In genomic region chr9:33391111-33391771, GRCh38 we compare ENCODE assay signal across 8 cellular contexts. TPM values are rescaled to one million over a fixed set of nuclear protein-coding genes. Genes with fewer than 3 reads are reported as not detected.
A peak's percentile ranks its signal among the peaks of the same experiment; 100 is the strongest.
DNase-seq lines count a peak whose midpoint lies in the region; TF ChIP-seq lines count a peak whose summit lies in the region.
"Not testable (repeated sequence)": the region's sequence is repeated elsewhere in the genome, so short reads cannot be mapped to it uniquely, and the experiment has no call there.

No MANE protein-coding gene starts in this region.

- DNase-seq in CMK (ENCODE audit: low read depth) = peak; percentile 15
- peak; percentile 85 for DNase-seq in HT-29 (ENCODE audit: low spot score)
- DNase-seq in NCI-H748 (lab: John Stamatoyannopoulos, UW; ENCODE audit: unreplicated experiment) = peak; percentile 28
- DNase-seq in anterior cingulate cortex (lab: John Stamatoyannopoulos, UW) = peak in 49 of 58 donors; percentile 7 to 83 (median 50)
- not testable (repeated sequence) for DNase-seq in esophagus squamous epithelium (lab: John Stamatoyannopoulos, UW)
- DNase-seq in kidney epithelial cell (ENCODE audit: low read depth) = peak; percentile 54
- DNase-seq in osteocyte (ENCODE audit: extremely low spot score, unreplicated experiment) = peak; percentile 87
- peak; percentile 95 for DNase-seq in thyroid gland

- not testable (repeated sequence) for H3K27me3 ChIP-seq in esophagus squamous epithelium; kidney epithelial cell (ENCODE audit: control insufficient read depth, insufficient read depth, low read length); thyroid gland

- peaks cover 19% of the 10 kb centered on the region for H3K4me1 Mint-ChIP-seq in osteocyte (ENCODE audit: unreplicated experiment)

- H3K27ac Mint-ChIP-seq in osteocyte (ENCODE audit: unreplicated experiment) = peak overlapping the region; percentile 95

- TF ChIP-seq CTCF in esophagus squamous epithelium (IDR thresholded peaks at IDR 0.05); kidney epithelial cell (IDR thresholded peaks at IDR 0.05; ENCODE audit: insufficient read depth, low read length, poor library complexity, severe bottlenecking); osteocyte (IDR thresholded peaks at IDR 0.05); thyroid gland (IDR thresholded peaks at IDR 0.05): not testable (repeated sequence)

- WGBS in esophagus squamous epithelium, 2 donors = 12 to 40% methylated on average over 7 to 8 of the region's 9 CpGs
- 9 to 11% methylated on average over 5 to 7 of the region's 9 CpGs for WGBS in thyroid gland, 2 donors

- H3K27ac ChIP-seq in esophagus squamous epithelium (peak overlapping the region; percentile 18 to 77 (median 73)), thyroid gland (peak overlapping the region; percentile 91 to 96 (median 93))

- H3K4me1 ChIP-seq in esophagus squamous epithelium = peaks cover 0 to 30% (median 14%) of the 10 kb centered on the region in 3 donors
- H3K4me1 ChIP-seq in thyroid gland = peaks cover 33 to 35% of the 10 kb centered on the region in 2 donors

- H3K27me3 Mint-ChIP-seq in osteocyte (ENCODE audit: unreplicated experiment) = not testable (repeated sequence)

- not testable (repeated sequence) for H3K36me3 ChIP-seq in esophagus squamous epithelium; kidney epithelial cell (ENCODE audit: control insufficient read depth, insufficient read depth, low read length); thyroid gland

- peak overlapping the region; percentile 50 for H3K4me3 Mint-ChIP-seq in osteocyte (ENCODE audit: unreplicated experiment)

- H3K36me3 Mint-ChIP-seq in osteocyte (ENCODE audit: unreplicated experiment) = not testable (repeated sequence)

- H3K4me3 ChIP-seq in esophagus squamous epithelium = peak overlapping the region in 1 of 4 donors; percentile 34
- not testable (repeated sequence) for H3K4me3 ChIP-seq in kidney epithelial cell (ENCODE audit: low read depth, low read length); thyroid gland (replicated peaks in 1 of 3)

- H3K9me3 Mint-ChIP-seq in osteocyte (ENCODE audit: unreplicated experiment) = not testable (repeated sequence)

- not testable (repeated sequence) for H3K9me3 ChIP-seq in esophagus squamous epithelium, thyroid gland

- not testable (repeated sequence) for TF ChIP-seq POLR2A in esophagus squamous epithelium (IDR thresholded peaks at IDR 0.05); thyroid gland (IDR thresholded peaks at IDR 0.05)

- intact Hi-C loops in esophagus squamous epithelium (cut with DNase I); thyroid gland (cut with DNase I): not testable (repeated sequence)

RNA-seq across cellular contexts. Expression of gene AQP7, which starts 11.1 kb away (rescaled TPM):
- 0.21 and 0.58 TPM in 2 replicates for total RNA-seq in HT-29 (2014; rRNA removed; shearing (Covaris generic))
- total RNA-seq in esophagus squamous epithelium = under 1 TPM in 2 of 4 donors, not detected in 2; 0.15 to 0.57 TPM
- total RNA-seq in kidney epithelial cell = not detected in 2 replicates
- 0.68 TPM in 1 of 2 replicates, not detected in the other for total RNA-seq in osteocyte
- total RNA-seq in thyroid gland = 1 to 10 TPM; 1.9 to 4.7 (median 2.5) TPM

RNA-seq across cellular contexts. Expression of gene AQP3, which starts 56.2 kb away (rescaled TPM):
- total RNA-seq in HT-29 (2014; rRNA removed; shearing (Covaris generic)) = 82.7 and 116 TPM in 2 replicates
- total RNA-seq in esophagus squamous epithelium (1,000 to 10,000 TPM; 1,484 to 2,988 (median 2,291) TPM), kidney epithelial cell (0.89 and 1.1 TPM in 2 replicates), osteocyte (0.86 and 1.1 TPM in 2 replicates), thyroid gland (1 to 10 TPM; 1.0 to 4.3 (median 2.5) TPM)

Comparison
In these comparisons a context has a peak if more than half of its experiments do, and no peak if none do; other contexts are left out.
1. RNA of gene AQP3, which starts 56.2 kb away (total RNA-seq): 1,484 to 2,988 TPM in esophagus squamous epithelium and 82.7 to 116 TPM in HT-29; 1.0 to 4.3 TPM in thyroid gland, 0.89 to 1.1 TPM in kidney epithelial cell and 0.86 to 1.1 TPM in osteocyte; every median in the first group is over 10 times any median in the second.